Comparison of ENCODE assay signal across 11 cellular contexts in the genomic region with DNA sequence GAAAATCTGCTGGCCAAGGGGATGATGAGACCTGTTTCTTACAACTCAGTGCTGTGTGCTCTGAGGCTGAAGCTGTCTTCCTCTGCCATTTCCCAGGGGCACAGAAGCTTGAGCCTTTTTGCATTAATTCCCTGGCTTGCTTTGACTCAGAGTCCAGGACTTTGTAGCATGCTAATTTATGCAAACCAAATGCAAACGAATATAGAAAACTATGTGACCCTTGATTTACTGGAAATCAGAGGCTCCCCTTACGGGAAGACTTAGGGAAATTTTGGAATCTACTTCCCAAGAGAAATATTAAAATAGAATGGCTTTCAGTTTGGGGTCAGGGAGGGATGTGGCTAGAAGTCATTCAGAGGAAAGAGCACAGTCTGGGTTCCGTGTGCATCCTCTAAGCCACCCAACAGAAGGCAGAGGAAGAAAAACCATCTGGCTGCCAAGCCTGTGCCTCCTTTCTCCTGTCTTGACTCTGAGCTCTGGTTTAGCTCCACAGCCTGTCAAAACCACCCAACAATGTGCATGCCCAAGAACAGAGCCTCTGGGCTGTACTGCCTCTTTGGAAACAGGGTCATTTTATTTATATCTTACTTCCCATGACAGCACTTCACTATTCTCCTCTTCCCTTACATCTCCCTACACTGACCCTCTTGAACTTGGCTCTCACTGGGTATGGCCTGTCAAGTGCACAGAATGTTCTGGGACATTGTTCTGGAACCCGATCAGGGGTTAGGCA. TPM values are rescaled to one million over a fixed set of nuclear protein-coding genes. Genes with fewer than 3 reads are reported as not detected.
DNase-seq lines count a peak whose midpoint lies in the region; ATAC-seq and TF ChIP-seq lines count a peak whose summit lies in the region.
"Had no signal": no experiment of that assay in that cellular context is flagged by ENCODE, and none has a peak within 500 bp of the region (broad histone marks: within the 10 kb centered on the region; RNA-seq: fewer than 3 reads in every experiment).

No MANE protein-coding gene starts in this region.

- H3K9me3 Mint-ChIP-seq in CD4-positive, alpha-beta memory T cell = peaks cover 0 to 13% (median 5%) of the 10 kb centered on the region in 8 donors
- peaks cover 2% of the 10 kb centered on the region for H3K9me3 Mint-ChIP-seq in CD8-positive, alpha-beta T cell

- no peak for DNase-seq in Peyer's patch
- DNase-seq in fibroblast of the conjunctiva (ENCODE audit: low read depth) = peak; percentile 42
- DNase-seq in pons (ENCODE audit: low spot score) = peak; percentile 27
- no peak for DNase-seq in DMS153 (lab: John Stamatoyannopoulos, UW)
- DNase-seq in Ammon's horn (ENCODE audit: low spot score) = no peak
- DNase-seq in CD4-positive, alpha-beta memory T cell = no peak
- no peak for DNase-seq in CD8-positive, alpha-beta T cell
- DNase-seq: dermis blood vessel endothelial cell, PC-9 had no signal

- peak overlapping the region; percentile 49 to 89 (median 83); a peak in 21 of 22 replicates for H3K9ac ChIP-seq in BLaER1 treated with 17β-estradiol and CSF1 and Interleukin-3, amounts not matched to agents 10 nM and 100 nM

- TF ChIP-seq CTCF in Peyer's patch (IDR thresholded peaks at IDR 0.05) = no peak
- TF ChIP-seq CTCF in CD8-positive, alpha-beta T cell (IDR thresholded peaks at IDR 0.05) = no peak

- CTCF ChIA-PET in CD4-positive, alpha-beta memory T cell (lab: Charles Lee; ENCODE audit: partially characterized antibody) = no interaction called here
- CTCF ChIA-PET in CD8-positive, alpha-beta T cell (lab: Charles Lee) = no interaction called here

- POLR2A ChIA-PET in CD4-positive, alpha-beta memory T cell (lab: Charles Lee; ENCODE audit: partially characterized antibody) = no interaction called here
- POLR2A ChIA-PET in CD8-positive, alpha-beta T cell (lab: Charles Lee) = no interaction called here

- peak overlapping the region; percentile 69 to 98 (median 96); a peak in 21 of 22 replicates for H3K27ac ChIP-seq in BLaER1 treated with 17β-estradiol and CSF1 and Interleukin-3, amounts not matched to agents 10 nM and 100 nM
- peak overlapping the region in 3 of 4 donors; percentile 10 to 55 (median 31) for H3K27ac ChIP-seq in Peyer's patch
- H3K27ac ChIP-seq in CD4-positive, alpha-beta memory T cell (ENCODE audit: low read depth, low read length) = no peak overlapping the region
- no peak overlapping the region for H3K27ac ChIP-seq in CD8-positive, alpha-beta T cell (ENCODE audit: low read depth, low read length)
- H3K27ac ChIP-seq: PC-9 had no signal

- peaks cover 59 to 67% (median 66%) of the 10 kb centered on the region in 10 experiments for H3K4me1 ChIP-seq in BLaER1 treated with 17β-estradiol and CSF1 and Interleukin-3, amounts not matched to agents 10 nM and 100 nM
- peaks cover 0 to 18% (median 3%) of the 10 kb centered on the region in 4 donors for H3K4me1 ChIP-seq in Peyer's patch
- peaks cover 26% of the 10 kb centered on the region for H3K4me1 ChIP-seq in CD4-positive, alpha-beta memory T cell (ENCODE audit: insufficient read depth, low read length)
- peaks cover 25% of the 10 kb centered on the region for H3K4me1 ChIP-seq in CD8-positive, alpha-beta T cell (ENCODE audit: insufficient read depth, low read length)

- H3K9me3 ChIP-seq in BLaER1 treated with 17β-estradiol and CSF1 and Interleukin-3, amounts not matched to agents 10 nM and 100 nM (replicated peaks in 1 of 11) = peaks cover 6 to 25% (median 17%) of the 10 kb centered on the region in 11 experiments; a peak in 17 of 22 replicates
- H3K9me3 ChIP-seq in Peyer's patch = no peaks in the 10 kb centered on the region
- no peaks in the 10 kb centered on the region for H3K9me3 ChIP-seq in CD4-positive, alpha-beta memory T cell (ENCODE audit: control insufficient read depth in 1 of 2, low read length in 2 of 2)
- H3K9me3 ChIP-seq in CD8-positive, alpha-beta T cell (ENCODE audit: low read length) = no peaks in the 10 kb centered on the region

- peaks cover 7 to 13% of the 10 kb centered on the region in 2 donors for H3K27me3 Mint-ChIP-seq in CD4-positive, alpha-beta memory T cell
- H3K27me3 Mint-ChIP-seq in CD8-positive, alpha-beta T cell (ENCODE audit: low read depth) = peaks cover 11% of the 10 kb centered on the region

- peak overlapping the region; percentile 80 to 95 (median 90) for H3K4me2 ChIP-seq in BLaER1 treated with 17β-estradiol and CSF1 and Interleukin-3, amounts not matched to agents 10 nM and 100 nM
- H3K4me2 ChIP-seq: PC-9 had no signal

- intact Hi-C loops in CD4-positive, alpha-beta memory T cell (cut with micrococcal nuclease) = no loop called here
- intact Hi-C loops in CD8-positive, alpha-beta T cell (cut with DNase I, micrococcal nuclease) = no loop called here

- ATAC-seq in CD8-positive, alpha-beta T cell = no peak
- ATAC-seq: WTC11 had no signal

- no peaks in the 10 kb centered on the region for H4K20me1 ChIP-seq in BLaER1 treated with 17β-estradiol and CSF1 and Interleukin-3, amounts not matched to agents 10 nM and 100 nM

- H3K27me3 ChIP-seq in BLaER1 treated with 17β-estradiol and CSF1 and Interleukin-3, amounts not matched to agents 10 nM and 100 nM = no peaks in the 10 kb centered on the region
- H3K27me3 ChIP-seq in Peyer's patch = no peaks in the 10 kb centered on the region
- peaks cover 4% of the 10 kb centered on the region for H3K27me3 ChIP-seq in CD4-positive, alpha-beta memory T cell (ENCODE audit: insufficient read depth, low read length)
- no peaks in the 10 kb centered on the region for H3K27me3 ChIP-seq in CD8-positive, alpha-beta T cell (ENCODE audit: insufficient read depth, low read length)

- H3K36me3 Mint-ChIP-seq in CD4-positive, alpha-beta memory T cell = peaks cover 0 to 3% of the 10 kb centered on the region in 2 donors
- H3K36me3 Mint-ChIP-seq in CD8-positive, alpha-beta T cell = no peaks in the 10 kb centered on the region

- H3K4me1 Mint-ChIP-seq in CD4-positive, alpha-beta memory T cell = peaks cover 14 to 37% (median 26%) of the 10 kb centered on the region in 4 donors
- peaks cover 33% of the 10 kb centered on the region for H3K4me1 Mint-ChIP-seq in CD8-positive, alpha-beta T cell (ENCODE audit: low read depth)

- no peaks in the 10 kb centered on the region for H3K36me3 ChIP-seq in BLaER1 treated with 17β-estradiol and CSF1 and Interleukin-3, amounts not matched to agents 10 nM and 100 nM
- H3K36me3 ChIP-seq in Peyer's patch = no peaks in the 10 kb centered on the region
- no peaks in the 10 kb centered on the region for H3K36me3 ChIP-seq in CD4-positive, alpha-beta memory T cell (ENCODE audit: insufficient read depth, low read length)
- no peaks in the 10 kb centered on the region for H3K36me3 ChIP-seq in CD8-positive, alpha-beta T cell (ENCODE audit: insufficient read depth, low read length)

- H3K27ac Mint-ChIP-seq in CD4-positive, alpha-beta memory T cell = peak overlapping the region in 2 of 7 donors; percentile 4 to 57
- H3K27ac Mint-ChIP-seq in CD8-positive, alpha-beta T cell = no peak overlapping the region
- H3K27ac Mint-ChIP-seq: WTC11 had no signal

- no peak overlapping the region for H3K4me3 Mint-ChIP-seq in CD4-positive, alpha-beta memory T cell
- H3K4me3 Mint-ChIP-seq in CD8-positive, alpha-beta T cell = no peak overlapping the region
- H3K4me3 Mint-ChIP-seq: WTC11 had no signal

- H3K4me3 ChIP-seq in BLaER1 treated with 17β-estradiol and CSF1 and Interleukin-3, amounts not matched to agents 10 nM and 100 nM = peak overlapping the region in 4 of 10 experiments; percentile 4 to 40 (median 12); a peak in 4 of 20 replicates
- no peak overlapping the region for H3K4me3 ChIP-seq in Peyer's patch
- H3K4me3 ChIP-seq in CD4-positive, alpha-beta memory T cell (ENCODE audit: low read length in 2 of 2) = no peak overlapping the region
- H3K4me3 ChIP-seq in CD8-positive, alpha-beta T cell (ENCODE audit: low read depth, low read length) = no peak overlapping the region
- H3K4me3 ChIP-seq: PC-9 had no signal

- no peak for TF ChIP-seq POLR2A in Peyer's patch (IDR thresholded peaks at IDR 0.05)

RNA-seq across cellular contexts. Expression of a gene that starts 30.0 kb away (rescaled TPM):
- total RNA-seq in Peyer's patch = 10 to 100 TPM in 3 of 4 donors, 1 to 10 TPM in 1; 10.0 to 38.0 (median 17.2) TPM
- total RNA-seq in CD4-positive, alpha-beta memory T cell = 1 to 10 TPM; 2.7 to 3.1 TPM
- under 1 TPM in 1 of 2 donors, not detected in 1; 0.09 TPM for polyA plus RNA-seq in CD4-positive, alpha-beta memory T cell
- 10 to 100 TPM in 1 of 2 experiments, 1 to 10 TPM in 1; 8.9 to 10.4 TPM for total RNA-seq in CD8-positive, alpha-beta T cell

Comparison
In these comparisons a context has a peak if more than half of its experiments do, and no peak if none do; other contexts are left out.
1. H3K27ac ChIP-seq: peak in BLaER1 treated with 17β-estradiol and CSF1 and Interleukin-3, amounts not matched to agents 10 nM and 100 nM (11 of 11) and Peyer's patch (3 of 4); none in CD4-positive, alpha-beta memory T cell (single experiment) and CD8-positive, alpha-beta T cell (single experiment).
2. DNase-seq: peak in fibroblast of the conjunctiva (single experiment) and pons (single experiment); none in Peyer's patch (0 of 3), DMS153 (single experiment), Ammon's horn (single experiment), CD4-positive, alpha-beta memory T cell (0 of 5) and CD8-positive, alpha-beta T cell (0 of 7).